Comparison of ENCODE assay signal across 25 cellular contexts in genomic region chr20:3760980-3761379, GRCh38. TPM values are rescaled to one million over a fixed set of nuclear protein-coding genes. Genes with fewer than 3 reads are reported as not detected.
DNase-seq lines count a peak whose midpoint lies in the region; ATAC-seq, FAIRE-seq and TF ChIP-seq lines count a peak whose summit lies in the region.
"Had no signal": no experiment of that assay in that cellular context is flagged by ENCODE, and none has a peak within 500 bp of the region (broad histone marks: within the 10 kb centered on the region; RNA-seq: fewer than 3 reads in every experiment).

No MANE protein-coding gene starts in this region.

- 59 to 81% (median 73%) methylated on average over 5 of the region's 5 CpGs for WGBS in stomach, 5 donors

- no peak for TF ChIP-seq EP300 in stomach (IDR thresholded peaks at IDR 0.05)

- ATAC-seq in T-helper 17 cell: no peak

- H3K4me3 ChIP-seq in stomach: no peak overlapping the region
- H3K4me3 ChIP-seq: GM23338 had no signal

- peaks cover 7 to 60% (median 28%) of the 10 kb centered on the region in 4 donors for H3K4me1 ChIP-seq in stomach

- intact Hi-C loops in stomach (cut with DNase I; ENCODE audit: low total_unique reads): loop anchor here (10.0 kb wide), 1 partner anchor 86 kb away; no protein-coding TSS in a partner anchor

- H3K27me3 Mint-ChIP-seq in T-helper 17 cell: no peaks in the 10 kb centered on the region
- H3K27me3 Mint-ChIP-seq: activated naive CD8-positive, alpha-beta T cell treated with anti-CD3 and anti-CD28 coated beads, Interleukin-2, amount 10 ng/mL, durations not matched to agents 7 days and 5 days; natural killer cell treated with Interleukin-12 subunit alpha and Interleukin-12 subunit beta and Interleukin-15 and Interleukin-18, amount 100 ng/mL, for 72 hours had no signal

- no peak overlapping the region for H3K4me3 Mint-ChIP-seq in T-helper 17 cell
- H3K4me3 Mint-ChIP-seq: activated naive CD8-positive, alpha-beta T cell treated with anti-CD3 and anti-CD28 coated beads, Interleukin-2, amount 10 ng/mL, durations not matched to agents 7 days and 5 days; activated T-helper 1 cell treated with anti-CD3 and anti-CD28 coated beads, Interleukin-12 subunit alpha, Interleukin-12 subunit beta, Interleukin-2, Interleukin-4 antibody, amounts not matched to agents 30 ng/mL and 10 ng/mL and 1 ng/mL, durations not matched to agents 14 hours and 24 hours and 36 hours; GM23338; natural killer cell treated with Interleukin-12 subunit alpha and Interleukin-12 subunit beta and Interleukin-15 and Interleukin-18, amount 100 ng/mL, for 72 hours; T-helper 2 cell treated with Interferon-gamma antibody and Interleukin-4, amounts not matched to agents 5 μg/mL and 100 μg/mL, for 36 hours had no signal

- peak overlapping the region; percentile 32 for H3K27ac Mint-ChIP-seq in T-helper 17 cell
- H3K27ac Mint-ChIP-seq: activated naive CD8-positive, alpha-beta T cell treated with anti-CD3 and anti-CD28 coated beads, Interleukin-2, amount 10 ng/mL, durations not matched to agents 7 days and 5 days; activated T-helper 1 cell treated with anti-CD3 and anti-CD28 coated beads, Interleukin-12 subunit alpha, Interleukin-12 subunit beta, Interleukin-2, Interleukin-4 antibody, amounts not matched to agents 30 ng/mL and 10 ng/mL and 1 ng/mL, durations not matched to agents 14 hours and 24 hours and 36 hours; T-helper 2 cell treated with Interferon-gamma antibody and Interleukin-4, amounts not matched to agents 5 μg/mL and 100 μg/mL, for 36 hours had no signal

- FAIRE-seq in GM12892 (lab: Jason Lieb, UNC): peak; percentile 65
- no peak for FAIRE-seq in GM12891 (lab: Jason Lieb, UNC)

- H3K4me1 Mint-ChIP-seq in T-helper 17 cell: peaks cover 12% of the 10 kb centered on the region

- TF ChIP-seq CTCF in stomach (IDR thresholded peaks at IDR 0.05): no peak

- no peak for DNase-seq in GM12892 (ENCODE audit: insufficient read length)
- DNase-seq in T-helper 17 cell: no peak
- peak; percentile 49 for DNase-seq in left kidney (ENCODE audit: low read depth, low spot score)
- no peak for DNase-seq in stomach
- DNase-seq in COLO668 (lab: John Stamatoyannopoulos, UW; ENCODE audit: unreplicated experiment): no peak
- DNase-seq in GM12891 (ENCODE audit: insufficient read length, low spot score): no peak
- DNase-seq in kidney glomerular epithelial cell (lab: John Stamatoyannopoulos, UW): no peak
- DNase-seq: activated CD4-positive, alpha-beta T cell treated with anti-CD3 and anti-CD28 coated beads, Interleukin-2, amount 50 U/mL, for 1 hour; activated naive CD8-positive, alpha-beta T cell treated with anti-CD3 and anti-CD28 coated beads, Interleukin-2, amount 10 ng/mL, durations not matched to agents 7 days and 5 days; DMS79 treated with DMSO at 0.1 percent for 48 hours; effector CD4-positive, alpha-beta T cell; NCI-H1092; NCI-H1930; NCI-H446; WERI-Rb-1 had no signal

- H3K9me3 ChIP-seq in T-helper 17 cell (ENCODE audit: control insufficient read depth, low read length, poor library complexity, severe bottlenecking): no peaks in the 10 kb centered on the region
- H3K9me3 ChIP-seq in stomach: no peaks in the 10 kb centered on the region

- H3K36me3 Mint-ChIP-seq in T-helper 17 cell (ENCODE audit: low read depth): no peaks in the 10 kb centered on the region
- H3K36me3 Mint-ChIP-seq: natural killer cell treated with Interleukin-12 subunit alpha and Interleukin-12 subunit beta and Interleukin-15 and Interleukin-18, amount 100 ng/mL, for 72 hours had no signal

- TF ChIP-seq POLR2A in GM12892 (IDR thresholded peaks at IDR 0.05; ENCODE audit: low read depth, low read length) (no peak), stomach (IDR thresholded peaks at IDR 0.05) (no peak), GM12891 (IDR thresholded peaks at IDR 0.05; ENCODE audit: low read depth, low read length) (no peak)

- H3K36me3 ChIP-seq in stomach: peaks cover 12 to 36% (median 23%) of the 10 kb centered on the region in 4 donors

- no peaks in the 10 kb centered on the region for H3K27me3 ChIP-seq in stomach

- H3K27ac ChIP-seq in stomach: peak overlapping the region in 4 of 5 donors; percentile 20 to 94 (median 32)
- H3K27ac ChIP-seq: WERI-Rb-1 had no signal

TF ChIP-seq in GM12891, 5 proteins besides CTCF, POLR2A, EP300 and RAD21:
- TF ChIP-seq SPI1 (IDR thresholded peaks at IDR 0.05; ENCODE audit: low read depth, low read length) (no peak), PAX5 (IDR thresholded peaks at IDR 0.05; ENCODE audit: insufficient read depth, low read length, severe bottlenecking) (no peak), TAF1 (IDR thresholded peaks at IDR 0.05; ENCODE audit: low read depth, low read length) (no peak), POU2F2 (IDR thresholded peaks at IDR 0.05; ENCODE audit: low read depth, low read length) (no peak), POLR2AphosphoS5 (IDR thresholded peaks at IDR 0.05; ENCODE audit: low read depth, low read length) (no peak)

RNA-seq across cellular contexts. Expression of gene ADISSP, which starts 6.6 kb away (rescaled TPM):
- polyA plus RNA-seq in GM12892 (2012; ENCODE audit: missing spikeins): 18.2 TPM
- total RNA-seq in T-helper 17 cell: 10 to 100 TPM; 13.3 to 19.0 TPM
- total RNA-seq in stomach: 100 to 1,000 TPM in 1 of 5 donors, 10 to 100 TPM in 2, 1 to 10 TPM in 2; 5.9 to 136 (median 49.0) TPM
- 10 to 100 TPM; 14.4 to 32.6 (median 22.2) TPM for polyA plus RNA-seq in stomach
- polyA plus RNA-seq in GM12891 (2012; ENCODE audit: low read depth, missing spikeins): 22.8 TPM

RNA-seq across cellular contexts. Expression of gene SPEF1, which starts 20.3 kb away (rescaled TPM):
- not detected for polyA plus RNA-seq in GM12892 (2012; ENCODE audit: missing spikeins)
- total RNA-seq in T-helper 17 cell (under 1 TPM in 1 of 2 donors, not detected in 1; 0.18 TPM), stomach (not detected)
- under 1 TPM in 2 of 3 donors, not detected in 1; 0.18 to 0.19 TPM for polyA plus RNA-seq in stomach
- 0.05 TPM for polyA plus RNA-seq in GM12891 (2012; ENCODE audit: low read depth, missing spikeins)
- total RNA-seq: activated naive CD8-positive, alpha-beta T cell treated with anti-CD3 and anti-CD28 coated beads, Interleukin-2, amount 10 ng/mL, durations not matched to agents 7 days and 5 days; activated T-helper 1 cell treated with anti-CD3 and anti-CD28 coated beads, Interleukin-12 subunit alpha, Interleukin-12 subunit beta, Interleukin-2, Interleukin-4 antibody, amounts not matched to agents 30 ng/mL and 10 ng/mL and 1 ng/mL, durations not matched to agents 14 hours and 24 hours and 36 hours; glomerular endothelial cell; kidney epithelial cell; mesenteric fat pad; posterior vena cava; RPMI7951 had no signal

RNA-seq across cellular contexts. Expression of gene CENPB, which starts 25.6 kb away (rescaled TPM):
- polyA plus RNA-seq in GM12892 (2012; ENCODE audit: missing spikeins): 10.4 TPM
- total RNA-seq in T-helper 17 cell: 10 to 100 TPM; 36.9 to 40.2 TPM
- total RNA-seq in stomach: 100 to 1,000 TPM in 1 of 5 donors, 10 to 100 TPM in 4; 24.5 to 130 (median 68.3) TPM
- polyA plus RNA-seq in stomach: 10 to 100 TPM; 36.5 to 90.7 (median 79.6) TPM
- polyA plus RNA-seq in GM12891 (2012; ENCODE audit: low read depth, missing spikeins): 26.5 TPM

RNA-seq across cellular contexts. Expression of gene HSPA12B, which starts 28.5 kb away (rescaled TPM):
- 0.11 TPM for polyA plus RNA-seq in GM12892 (2012; ENCODE audit: missing spikeins)
- total RNA-seq in T-helper 17 cell: not detected
- 10 to 100 TPM in 1 of 5 donors, 1 to 10 TPM in 3, under 1 TPM in 1; 0.87 to 14.3 (median 6.1) TPM for total RNA-seq in stomach
- 1 to 10 TPM; 3.0 to 5.3 (median 3.7) TPM for polyA plus RNA-seq in stomach
- 0.12 TPM for polyA plus RNA-seq in GM12891 (2012; ENCODE audit: low read depth, missing spikeins)
- total RNA-seq: activated naive CD8-positive, alpha-beta T cell treated with anti-CD3 and anti-CD28 coated beads, Interleukin-2, amount 10 ng/mL, durations not matched to agents 7 days and 5 days; activated T-helper 1 cell treated with anti-CD3 and anti-CD28 coated beads, Interleukin-12 subunit alpha, Interleukin-12 subunit beta, Interleukin-2, Interleukin-4 antibody, amounts not matched to agents 30 ng/mL and 10 ng/mL and 1 ng/mL, durations not matched to agents 14 hours and 24 hours and 36 hours; HepG2; natural killer cell treated with Interleukin-12 subunit alpha and Interleukin-12 subunit beta and Interleukin-15 and Interleukin-18, amount 100 ng/mL, for 72 hours; RPMI7951 had no signal

RNA-seq across cellular contexts. Expression of gene CDC25B, which starts 35.1 kb away (rescaled TPM):
- 13.1 TPM for polyA plus RNA-seq in GM12892 (2012; ENCODE audit: missing spikeins)
- 100 to 1,000 TPM; 220 to 223 TPM for total RNA-seq in T-helper 17 cell
- total RNA-seq in stomach: 10 to 100 TPM in 4 of 5 donors, 1 to 10 TPM in 1; 9.4 to 56.5 (median 32.6) TPM
- polyA plus RNA-seq in stomach: 10 to 100 TPM; 18.0 to 23.1 (median 22.6) TPM
- polyA plus RNA-seq in GM12891 (2012; ENCODE audit: low read depth, missing spikeins): 20.1 TPM
